Comparison of ENCODE assay signal across 27 cellular contexts in the genomic region with DNA sequence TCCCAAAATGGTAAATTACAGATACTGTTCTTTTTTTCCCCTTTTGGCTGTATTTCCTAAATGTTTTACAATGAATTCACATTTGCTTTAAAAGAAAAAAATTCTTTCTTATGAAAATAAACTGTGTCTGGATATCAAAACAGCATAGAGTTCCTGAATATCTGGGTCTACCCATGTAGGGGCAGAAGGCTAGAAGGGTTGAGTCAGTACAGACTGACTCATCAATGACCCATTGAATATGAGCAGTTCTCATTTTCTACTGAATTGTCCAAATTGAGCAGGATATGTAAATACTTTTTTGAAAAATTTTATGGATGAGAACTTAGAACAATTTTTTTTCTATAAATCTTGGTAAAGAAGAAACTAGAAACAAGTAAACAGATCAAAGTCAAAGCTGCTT. TPM values are rescaled to one million over a fixed set of nuclear protein-coding genes. Genes with fewer than 3 reads are reported as not detected.
DNase-seq lines count a peak whose midpoint lies in the region; FAIRE-seq and TF ChIP-seq lines count a peak whose summit lies in the region.
"Had no signal": no experiment of that assay in that cellular context is flagged by ENCODE, and none has a peak within 500 bp of the region (broad histone marks: within the 10 kb centered on the region; RNA-seq: fewer than 3 reads in every experiment).

No MANE protein-coding gene starts in this region.

- H3K4me1 ChIP-seq in kidney (ENCODE audit: control insufficient read depth in 1 of 2, insufficient read depth in 1 of 2, low read depth in 1 of 2, low read length in 2 of 2), result no peaks in the 10 kb centered on the region
- H3K4me1 ChIP-seq: adrenal gland, heart left ventricle had no signal

- no peak for FAIRE-seq in kidney (lab: Jason Lieb, UNC)
- FAIRE-seq: RCC 7860, small intestine had no signal

- H3K4me3 Mint-ChIP-seq in type B pancreatic cell (no peak overlapping the region), endothelial cell (ENCODE audit: unreplicated experiment) (no peak overlapping the region)
- H3K4me3 Mint-ChIP-seq: activated CD8-positive, alpha-beta T cell treated with anti-CD3 and anti-CD28 coated beads, Interleukin-2, amount 10 ng/mL, durations not matched to agents 7 days and 5 days; dendritic cell treated with granulocyte-macrophage colony-stimulating factor and Interleukin-4, amounts not matched to agents 40 ng/mL and 50 ng/mL, for 4 days; T-helper 1 cell treated with Interleukin-12 subunit alpha and Interleukin-12 subunit beta and Interleukin-4 antibody, amounts not matched to agents 30 μg/mL and 1 μg/mL, for 36 hours had no signal

- no peak overlapping the region for H3K27ac ChIP-seq in kidney (ENCODE audit: low read depth in 2 of 2, low read length in 2 of 2)
- H3K27ac ChIP-seq: adrenal gland, C4-2B, cardiac muscle cell, heart left ventricle had no signal

- POLR2A ChIA-PET in AG04449 (lab: Yijun Ruan, JAX), result no interaction called here

- H3K9me3 ChIP-seq in kidney (ENCODE audit: control insufficient read depth in 1 of 2, low read length in 2 of 2), result no peaks in the 10 kb centered on the region
- H3K9me3 ChIP-seq: adrenal gland, heart left ventricle had no signal

- no peaks in the 10 kb centered on the region for H3K36me3 ChIP-seq in kidney (ENCODE audit: control insufficient read depth in 1 of 2, insufficient read depth in 2 of 2, low read length in 2 of 2)
- H3K36me3 ChIP-seq: adrenal gland, cardiac muscle cell, heart left ventricle had no signal

- H3K9ac ChIP-seq in kidney (ENCODE audit: low read length in 2 of 2), result no peak overlapping the region

- intact Hi-C loops in kidney (cut with DNase I), result no loop called here

- H3K36me3 Mint-ChIP-seq in type B pancreatic cell (no peaks in the 10 kb centered on the region), endothelial cell (ENCODE audit: low read depth, unreplicated experiment) (no peaks in the 10 kb centered on the region)

- peaks cover 3% of the 10 kb centered on the region for H3K27me3 Mint-ChIP-seq in type B pancreatic cell
- no peaks in the 10 kb centered on the region for H3K27me3 Mint-ChIP-seq in endothelial cell (ENCODE audit: unreplicated experiment)
- H3K27me3 Mint-ChIP-seq: dendritic cell treated with granulocyte-macrophage colony-stimulating factor and Interleukin-4, amounts not matched to agents 40 ng/mL and 50 ng/mL, for 4 days had no signal

- H3K9me3 Mint-ChIP-seq in type B pancreatic cell (no peaks in the 10 kb centered on the region), endothelial cell (ENCODE audit: unreplicated experiment) (no peaks in the 10 kb centered on the region)
- H3K9me3 Mint-ChIP-seq: T-helper 1 cell treated with Interleukin-12 subunit alpha and Interleukin-12 subunit beta and Interleukin-4 antibody, amounts not matched to agents 30 μg/mL and 1 μg/mL, for 36 hours had no signal

- DNase-seq in AG04449 (ENCODE audit: low read depth, low spot score) (peak; percentile 23), HCEC 1CT (peak; percentile 59), astrocyte of the hippocampus (ENCODE audit: low read depth, low spot score) (peak; percentile 25), foreskin fibroblast (peak; percentile 24 to 67), type B pancreatic cell (ENCODE audit: extremely low spot score, unreplicated experiment) (no peak), kidney (no peak), GOT3 (lab: John Stamatoyannopoulos, UW) (no peak), endothelial cell (ENCODE audit: low spot score) (no peak)
- DNase-seq: activated CD4-positive, alpha-beta T cell treated with anti-CD3 and anti-CD28 coated beads for 1 hour; activated CD8-positive, alpha-beta T cell treated with anti-CD3 and anti-CD28 coated beads, Interleukin-2, amount 10 ng/mL, durations not matched to agents 7 days and 5 days; adrenal gland; heart left ventricle; KG1; left cardiac atrium; mesenchymal stem cell; MV-4-11; NCI-H510A treated with DMSO at 0.1 percent for 48 hours; small intestine had no signal

- TF ChIP-seq CTCF in AG04449 (IDR thresholded peaks at IDR 0.05; ENCODE audit: insufficient read depth, low read length, missing control alignments) (no peak), foreskin fibroblast (IDR thresholded peaks at IDR 0.05; ENCODE audit: low read depth, low read length) (no peak), type B pancreatic cell (conservative IDR thresholded peaks at IDR 0.05) (no peak), kidney (IDR thresholded peaks at IDR 0.05; ENCODE audit: borderline replicate concordance, extremely low read depth, insufficient read depth) (no peak), endothelial cell (IDR thresholded peaks at IDR 0.05; ENCODE audit: unreplicated experiment) (no peak)

- CTCF ChIA-PET in AG04449 (lab: Yijun Ruan, JAX), result no interaction called here

- H3K4me1 Mint-ChIP-seq in type B pancreatic cell (ENCODE audit: unreplicated experiment) (no peaks in the 10 kb centered on the region), endothelial cell (ENCODE audit: unreplicated experiment) (no peaks in the 10 kb centered on the region)

- H3K4me3 ChIP-seq in AG04449 (ENCODE audit: low read depth, low read length), result no peak overlapping the region
- H3K4me3 ChIP-seq in foreskin fibroblast (ENCODE audit: low read depth in 1 of 2, low read length in 2 of 2), result no peak overlapping the region
- H3K4me3 ChIP-seq in kidney (ENCODE audit: low read length in 2 of 2), result no peak overlapping the region
- H3K4me3 ChIP-seq: adrenal gland, cardiac muscle cell, heart left ventricle had no signal

- no peak overlapping the region for H3K27ac Mint-ChIP-seq in type B pancreatic cell
- H3K27ac Mint-ChIP-seq in endothelial cell (ENCODE audit: unreplicated experiment), result no peak overlapping the region
- H3K27ac Mint-ChIP-seq: activated CD8-positive, alpha-beta T cell treated with anti-CD3 and anti-CD28 coated beads, Interleukin-2, amount 10 ng/mL, durations not matched to agents 7 days and 5 days; dendritic cell treated with granulocyte-macrophage colony-stimulating factor and Interleukin-4, amounts not matched to agents 40 ng/mL and 50 ng/mL, for 4 days; T-helper 1 cell treated with Interleukin-12 subunit alpha and Interleukin-12 subunit beta and Interleukin-4 antibody, amounts not matched to agents 30 μg/mL and 1 μg/mL, for 36 hours had no signal

RNA-seq across cellular contexts. Expression of gene C11orf87, which starts 16.3 kb away (rescaled TPM):
- 0.33 and 5.3 TPM in 2 replicates for total RNA-seq in type B pancreatic cell (ENCODE audit: low replicate concordance)
- total RNA-seq in kidney, result not detected
- polyA plus RNA-seq in kidney (ENCODE audit: insufficient read depth, low read depth, low replicate concordance), result not detected
- total RNA-seq in endothelial cell (ENCODE audit: unreplicated experiment), result 0.46 TPM
- total RNA-seq: A673; activated CD8-positive, alpha-beta T cell treated with anti-CD3 and anti-CD28 coated beads, Interleukin-2, amount 10 ng/mL, durations not matched to agents 7 days and 5 days; HT-29; left cardiac atrium; SK-MEL-5 had no signal
- polyA plus RNA-seq: urinary bladder had no signal

Comparison
In these comparisons a context has a peak if more than half of its experiments do, and no peak if none do; other contexts are left out.
1. DNase-seq: peak in AG04449 (single experiment), HCEC 1CT (single experiment), astrocyte of the hippocampus (single experiment) and foreskin fibroblast (2 of 2); none in type B pancreatic cell (single experiment), kidney (single experiment), GOT3 (single experiment) and endothelial cell (single experiment).